In the genomic region with DNA sequence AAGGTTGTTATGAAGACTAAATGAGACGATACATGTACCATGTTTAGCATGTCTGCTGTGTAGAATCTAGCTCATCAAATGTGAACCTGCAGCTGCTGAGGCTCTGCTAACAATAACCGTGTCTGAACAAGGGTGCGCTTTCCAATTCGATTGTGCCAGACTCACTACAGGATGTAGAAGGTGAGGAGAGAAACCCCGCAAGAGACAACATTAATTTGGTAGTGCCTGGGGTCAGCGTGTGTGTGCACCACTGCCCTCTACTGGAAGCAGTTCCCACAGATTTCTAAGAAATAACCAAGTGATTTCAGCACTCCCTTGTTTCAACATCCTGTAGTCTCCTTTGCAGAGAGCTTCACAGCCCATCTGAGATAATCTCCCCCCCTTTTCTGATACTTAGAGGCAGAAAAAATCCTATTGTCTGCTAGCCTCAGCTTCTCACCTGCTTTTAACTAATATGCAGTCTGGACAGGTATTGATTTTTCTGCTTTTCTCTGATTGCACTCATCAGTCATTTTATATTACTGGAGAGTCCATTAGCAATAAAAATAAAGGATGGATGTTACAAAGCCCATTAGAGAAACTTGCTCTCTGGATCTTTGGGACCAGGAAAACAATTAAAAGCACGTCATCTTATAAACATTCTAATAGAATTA, we compare ENCODE assay signal across 7 cellular contexts.
DNase-seq lines count a peak whose midpoint lies in the region; ATAC-seq and TF ChIP-seq lines count a peak whose summit lies in the region.

No MANE protein-coding gene starts in this region.

- H3K27me3 Mint-ChIP-seq in activated CD4-positive, alpha-beta T cell treated with anti-CD3 and anti-CD28 coated beads, Interleukin-2, amount 10 ng/mL, durations not matched to agents 24 days and 14 days = no peaks in the 10 kb centered on the region

- peak; percentile 69 for TF ChIP-seq CTCF in GM12875 (IDR thresholded peaks at IDR 0.05; ENCODE audit: borderline replicate concordance, insufficient read depth, low read depth, low read length)

- DNase-seq in NCI-H526 treated with DMSO at 0.1 percent for 48 hours (lab: John Stamatoyannopoulos, UW) (peak; percentile 17), dermis blood vessel endothelial cell (peak; percentile 75), medulla oblongata (ENCODE audit: extremely low spot score) (peak; percentile 78)
- DNase-seq in activated CD4-positive, alpha-beta T cell treated with anti-CD3 and anti-CD28 coated beads, Interleukin-2, amount 10 ng/mL, durations not matched to agents 24 days and 14 days = peak; percentile 93
- DNase-seq in stimulated activated effector memory CD8-positive, alpha-beta T cell treated with anti-CD3 and anti-CD28 coated beads, Interleukin-12 subunit alpha, Interleukin-12 subunit beta, amount 100 ng/mL, for 72 hours (ENCODE audit: low spot score in 2 of 2) = peak; percentile 46 to 85

- intact Hi-C loops in activated CD4-positive, alpha-beta T cell treated with anti-CD3 and anti-CD28 coated beads, Interleukin-2, amount 10 ng/mL, durations not matched to agents 24 days and 14 days (cut with micrococcal nuclease) = loop anchor here (1.0 to 10.0 kb wide), 8 partner anchors 23 to 453 kb away; a partner anchor contains a TSS

- H3K36me3 Mint-ChIP-seq in activated CD4-positive, alpha-beta T cell treated with anti-CD3 and anti-CD28 coated beads, Interleukin-2, amount 10 ng/mL, durations not matched to agents 24 days and 14 days (ENCODE audit: low read depth) = no peaks in the 10 kb centered on the region
- H3K36me3 Mint-ChIP-seq in stimulated activated effector memory CD8-positive, alpha-beta T cell treated with anti-CD3 and anti-CD28 coated beads, Interleukin-12 subunit alpha, Interleukin-12 subunit beta, amount 100 ng/mL, for 72 hours = peaks cover 8% of the 10 kb centered on the region

- peak; percentile 53 for ATAC-seq in HG03066 (IDR thresholded peaks at IDR 0.05; ENCODE audit: low read depth, unreplicated experiment)
- peak; percentile 43 for ATAC-seq in stimulated activated effector memory CD8-positive, alpha-beta T cell treated with anti-CD3 and anti-CD28 coated beads, Interleukin-12 subunit alpha, Interleukin-12 subunit beta, amount 100 ng/mL, for 72 hours

- peaks cover 60% of the 10 kb centered on the region for H3K4me1 Mint-ChIP-seq in activated CD4-positive, alpha-beta T cell treated with anti-CD3 and anti-CD28 coated beads, Interleukin-2, amount 10 ng/mL, durations not matched to agents 24 days and 14 days
- H3K4me1 Mint-ChIP-seq in stimulated activated effector memory CD8-positive, alpha-beta T cell treated with anti-CD3 and anti-CD28 coated beads, Interleukin-12 subunit alpha, Interleukin-12 subunit beta, amount 100 ng/mL, for 72 hours = peaks cover 55% of the 10 kb centered on the region

- no peaks in the 10 kb centered on the region for H3K9me3 Mint-ChIP-seq in activated CD4-positive, alpha-beta T cell treated with anti-CD3 and anti-CD28 coated beads, Interleukin-2, amount 10 ng/mL, durations not matched to agents 24 days and 14 days
- H3K9me3 Mint-ChIP-seq in stimulated activated effector memory CD8-positive, alpha-beta T cell treated with anti-CD3 and anti-CD28 coated beads, Interleukin-12 subunit alpha, Interleukin-12 subunit beta, amount 100 ng/mL, for 72 hours = no peaks in the 10 kb centered on the region

- no peak overlapping the region for H3K4me3 Mint-ChIP-seq in activated CD4-positive, alpha-beta T cell treated with anti-CD3 and anti-CD28 coated beads, Interleukin-2, amount 10 ng/mL, durations not matched to agents 24 days and 14 days
- H3K4me3 Mint-ChIP-seq in stimulated activated effector memory CD8-positive, alpha-beta T cell treated with anti-CD3 and anti-CD28 coated beads, Interleukin-12 subunit alpha, Interleukin-12 subunit beta, amount 100 ng/mL, for 72 hours = no peak overlapping the region

- H3K4me3 ChIP-seq in GM12875 (ENCODE audit: low read depth, low read length) = no peak overlapping the region

- peak overlapping the region; percentile 35 for H3K27ac Mint-ChIP-seq in activated CD4-positive, alpha-beta T cell treated with anti-CD3 and anti-CD28 coated beads, Interleukin-2, amount 10 ng/mL, durations not matched to agents 24 days and 14 days
- H3K27ac Mint-ChIP-seq in stimulated activated effector memory CD8-positive, alpha-beta T cell treated with anti-CD3 and anti-CD28 coated beads, Interleukin-12 subunit alpha, Interleukin-12 subunit beta, amount 100 ng/mL, for 72 hours = no peak overlapping the region

Comparison
In these comparisons a context has a peak if more than half of its experiments do, and no peak if none do; other contexts are left out.
1. DNase-seq: peak in every context shown above with its lines; median percentile 93 in activated CD4-positive, alpha-beta T cell treated with anti-CD3 and anti-CD28 coated beads, Interleukin-2, amount 10 ng/mL, durations not matched to agents 24 days and 14 days; 78 in medulla oblongata; 75 in dermis blood vessel endothelial cell; 66 in stimulated activated effector memory CD8-positive, alpha-beta T cell treated with anti-CD3 and anti-CD28 coated beads, Interleukin-12 subunit alpha, Interleukin-12 subunit beta, amount 100 ng/mL, for 72 hours; 17 in NCI-H526 treated with DMSO at 0.1 percent for 48 hours.